9 cellular contexts compared by ENCODE assay signal in the genomic region with DNA sequence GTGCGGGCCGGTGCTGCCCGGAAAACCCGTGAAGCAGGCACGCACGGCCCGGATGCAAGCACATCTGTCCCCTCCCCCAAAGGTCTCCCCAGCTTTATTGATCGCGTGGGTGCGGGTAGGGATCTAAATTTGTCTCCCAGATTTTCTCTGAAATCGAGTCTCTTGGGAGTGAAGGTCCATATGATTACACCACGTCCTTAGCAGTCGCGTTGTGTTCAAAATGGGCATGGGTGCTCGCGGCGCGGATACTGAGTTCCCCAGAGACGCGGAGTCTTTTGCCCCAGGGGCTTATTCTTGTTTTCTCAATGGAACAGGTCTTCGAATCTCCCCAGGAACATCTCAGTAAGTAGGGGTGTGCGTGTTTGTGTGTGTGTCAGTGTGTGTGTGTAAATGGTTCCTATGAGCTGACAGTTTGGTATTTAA. TPM values are rescaled to one million over a fixed set of nuclear protein-coding genes. Genes with fewer than 3 reads are reported as not detected.
A peak's percentile ranks its signal among the peaks of the same experiment; 100 is the strongest.
DNase-seq lines count a peak whose midpoint lies in the region; ATAC-seq and TF ChIP-seq lines count a peak whose summit lies in the region.
"Had no signal": no experiment of that assay in that cellular context is flagged by ENCODE, and none has a peak within 500 bp of the region (broad histone marks: within the 10 kb centered on the region; RNA-seq: fewer than 3 reads in every experiment).

No MANE protein-coding gene starts in this region.

- in situ Hi-C loops in GM13976 (cut with MboI; ENCODE audit: low sequenced_read_pairs, unreplicated experiment), result no loop called here

- no peaks in the 10 kb centered on the region for H3K27me3 ChIP-seq in A673 (replicated peaks; ENCODE audit: insufficient read depth, low read depth, low read length, poor library complexity)
- H3K27me3 ChIP-seq in testis, result no peaks in the 10 kb centered on the region

- H3K36me3 Mint-ChIP-seq in activated T-helper 17 cell treated with anti-CD3 and anti-CD28 coated beads, Interleukin-2, amount 50 U/mL, for 72 hours (ENCODE audit: low read depth), result peaks cover 46% of the 10 kb centered on the region
- no peaks in the 10 kb centered on the region for H3K36me3 Mint-ChIP-seq in immature natural killer cell

- ATAC-seq in GM21529 (IDR thresholded peaks at IDR 0.05; ENCODE audit: unreplicated experiment) (peak; percentile 1), GM18505 (IDR thresholded peaks at IDR 0.05; ENCODE audit: unreplicated experiment) (no peak)
- no peak for ATAC-seq in activated T-helper 17 cell treated with anti-CD3 and anti-CD28 coated beads, Interleukin-2, amount 50 U/mL, for 72 hours (replicated peaks)

- POLR2A ChIA-PET in A673 (lab: Charles Lee; ENCODE audit: low non-redundant PET), result no interaction called here

- H3K4me1 ChIP-seq in A673 (ENCODE audit: insufficient read depth, low read length, poor library complexity, severe bottlenecking), result peaks cover 31% of the 10 kb centered on the region
- peaks cover 19% of the 10 kb centered on the region for H3K4me1 ChIP-seq in testis

- H3K4me3 ChIP-seq in A673 (ENCODE audit: low read depth, low read length, poor library complexity, severe bottlenecking), result peak overlapping the region; percentile 51
- peak overlapping the region; percentile 63 to 80 for H3K4me3 ChIP-seq in testis

- CTCF ChIA-PET in A673 (lab: Charles Lee), result no interaction called here

- no peaks in the 10 kb centered on the region for H3K9me3 Mint-ChIP-seq in activated T-helper 17 cell treated with anti-CD3 and anti-CD28 coated beads, Interleukin-2, amount 50 U/mL, for 72 hours
- no peaks in the 10 kb centered on the region for H3K9me3 Mint-ChIP-seq in immature natural killer cell

- 11 to 12% methylated on average over 22 of the region's 22 CpGs for WGBS in testis, 2 donors

- H3K27me3 Mint-ChIP-seq in activated T-helper 17 cell treated with anti-CD3 and anti-CD28 coated beads, Interleukin-2, amount 50 U/mL, for 72 hours, result no peaks in the 10 kb centered on the region
- peaks cover 16 to 22% (median 17%) of the 10 kb centered on the region in 3 donors for H3K27me3 Mint-ChIP-seq in immature natural killer cell (ENCODE audit: low read depth in 3 of 3)

- H3K27ac Mint-ChIP-seq in activated T-helper 17 cell treated with anti-CD3 and anti-CD28 coated beads, Interleukin-2, amount 50 U/mL, for 72 hours, result peak overlapping the region; percentile 94
- H3K27ac Mint-ChIP-seq in immature natural killer cell, result peak overlapping the region; percentile 88 to 99 (median 98)

- H3K4me3 Mint-ChIP-seq in activated T-helper 17 cell treated with anti-CD3 and anti-CD28 coated beads, Interleukin-2, amount 50 U/mL, for 72 hours, result peak overlapping the region; percentile 94
- peak overlapping the region; percentile 85 to 98 (median 87) for H3K4me3 Mint-ChIP-seq in immature natural killer cell

- DNase-seq in A673 (ENCODE audit: low spot score), result peak; percentile 54
- DNase-seq in immature natural killer cell, result no peak
- no peak for DNase-seq in testis
- no peak for DNase-seq in GM13976 (ENCODE audit: low spot score)
- DNase-seq in erythroblast (lab: John Stamatoyannopoulos, UW), result no peak

- TF ChIP-seq POLR2A in testis (IDR thresholded peaks at IDR 0.05) (no peak), GM18505 (IDR thresholded peaks at IDR 0.05; ENCODE audit: borderline replicate concordance, extremely low read depth, insufficient read depth, insufficient read length) (no peak), erythroblast (IDR thresholded peaks at IDR 0.05; ENCODE audit: low read length) (no peak)

- no TSS peak for BruUV-seq in A673 (replicated peaks; lab: Mats Ljungman, UMichigan)

- H3K9me3 ChIP-seq in A673 (ENCODE audit: low read depth, low read length, poor library complexity, severe bottlenecking) (no peaks in the 10 kb centered on the region), testis (no peaks in the 10 kb centered on the region)

- intact Hi-C loops in A673 (cut with micrococcal nuclease; ENCODE audit: unreplicated experiment) (loop anchor here (5.0 to 10.0 kb wide), 2 partner anchors 80 to 442 kb away; a partner anchor contains a TSS), testis (cut with DNase I; ENCODE audit: low total_unique reads) (loop anchor here (10.0 kb wide), 1 partner anchor 1922 kb away; no protein-coding TSS in a partner anchor)

- H3K4me1 Mint-ChIP-seq in activated T-helper 17 cell treated with anti-CD3 and anti-CD28 coated beads, Interleukin-2, amount 50 U/mL, for 72 hours, result peaks cover 10% of the 10 kb centered on the region
- peaks cover 48 to 52% of the 10 kb centered on the region in 2 donors for H3K4me1 Mint-ChIP-seq in immature natural killer cell

- H3K36me3 ChIP-seq in A673 (ENCODE audit: insufficient read depth, low read length, poor library complexity, severe bottlenecking) (no peaks in the 10 kb centered on the region), testis (ENCODE audit: low read depth, missing control alignments) (no peaks in the 10 kb centered on the region)

- TF ChIP-seq CTCF in A673 (conservative IDR thresholded peaks at IDR 0.05; ENCODE audit: low read depth, low read length), result no peak
- no peak for TF ChIP-seq CTCF in testis (IDR thresholded peaks at IDR 0.05)
- TF ChIP-seq CTCF in GM13976 (IDR thresholded peaks at IDR 0.05; ENCODE audit: borderline replicate concordance, control extremely low read depth, extremely low read depth, insufficient read depth, missing control alignments), result no peak

- H3K27ac ChIP-seq in A673 (ENCODE audit: low read depth, low read length, poor library complexity, severe bottlenecking) (peak overlapping the region; percentile 95), testis (peak overlapping the region; percentile 94 to 96)

RNA-seq across cellular contexts. Expression of a gene that starts 2.8 kb away (rescaled TPM):
- total RNA-seq in A673 (2021) (42.6 and 45.0 TPM in 2 replicates), testis (10 to 100 TPM; 53.2 to 58.8 TPM)
- total RNA-seq in activated T-helper 17 cell treated with anti-CD3 and anti-CD28 coated beads, Interleukin-2, amount 50 U/mL, for 72 hours, result 100 to 1,000 TPM in 1 of 2 donors, 10 to 100 TPM in 1; 77.2 to 209 TPM
- polyA plus RNA-seq in immature natural killer cell (10 to 100 TPM in 2 of 3 donors, 1 to 10 TPM in 1; 10.0 to 29.8 (median 11.8) TPM), testis (ENCODE audit: insufficient read depth, low read depth, low replicate concordance) (3.6 TPM)

RNA-seq across cellular contexts. Expression of a gene that starts 57.6 kb away (rescaled TPM):
- not detected in 2 replicates for total RNA-seq in A673 (2021)
- under 1 TPM in 1 of 2 donors, not detected in 1; 0.26 TPM for total RNA-seq in activated T-helper 17 cell treated with anti-CD3 and anti-CD28 coated beads, Interleukin-2, amount 50 U/mL, for 72 hours
- polyA plus RNA-seq in immature natural killer cell, result not detected
- not detected for total RNA-seq in testis
- polyA plus RNA-seq in testis (ENCODE audit: insufficient read depth, low read depth, low replicate concordance), result not detected
- total RNA-seq: dermis microvascular lymphatic vessel endothelial cell had no signal
